In genomic region chrX:107721318-107721717, GRCh38 we compare ENCODE assay signal across 11 cellular contexts. TPM values are rescaled to one million over a fixed set of nuclear protein-coding genes. Genes with fewer than 3 reads are reported as not detected.
A peak's percentile ranks its signal among the peaks of the same experiment; 100 is the strongest.
DNase-seq lines count a peak whose midpoint lies in the region; ATAC-seq and TF ChIP-seq lines count a peak whose summit lies in the region.
"Had no signal": no experiment of that assay in that cellular context is flagged by ENCODE, and none has a peak within 500 bp of the region (broad histone marks: within the 10 kb centered on the region; RNA-seq: fewer than 3 reads in every experiment).

No MANE protein-coding gene starts in this region.

- WGBS in transverse colon (ENCODE audit: low coverage in 1 of 2), 2 donors, result 69% methylated on average over 9 of the region's 9 CpGs; no CpG with 5 or more reads in 1 of the 2 donors

- peaks cover 49% of the 10 kb centered on the region for H3K4me1 ChIP-seq in left ventricle myocardium inferior
- H3K4me1 ChIP-seq in transverse colon, result peaks cover 0 to 23% (median 8%) of the 10 kb centered on the region in 4 donors

- TF ChIP-seq EP300 in transverse colon (IDR thresholded peaks at IDR 0.05; ENCODE audit: low read depth), result no peak

- H3K9me3 ChIP-seq in left ventricle myocardium inferior (replicated peaks) (no peaks in the 10 kb centered on the region), transverse colon (no peaks in the 10 kb centered on the region)

- no peaks in the 10 kb centered on the region for H3K27me3 ChIP-seq in left ventricle myocardium inferior (ENCODE audit: low read depth)
- H3K27me3 ChIP-seq in transverse colon, result no peaks in the 10 kb centered on the region

- TF ChIP-seq CTCF in left ventricle myocardium inferior (IDR thresholded peaks at IDR 0.05; ENCODE audit: borderline replicate concordance) (no peak), transverse colon (IDR thresholded peaks at IDR 0.05) (no peak)

- peak; percentile 41 for ATAC-seq in HG03108 (IDR thresholded peaks at IDR 0.05; ENCODE audit: unreplicated experiment)

- peak overlapping the region; percentile 67 for H3K27ac ChIP-seq in left ventricle myocardium inferior (replicated peaks)
- H3K27ac ChIP-seq in angular gyrus (ENCODE audit: low read depth, low read length), result peak overlapping the region; percentile 82
- H3K27ac ChIP-seq in transverse colon, result peak overlapping the region; percentile 33 to 51 (median 41)
- H3K27ac ChIP-seq: HL-60 had no signal

- in situ Hi-C loops in transverse colon (cut with MboI; ENCODE audit: low pct_ligation_motif_present in 1 of 4, low pct_unique_long_range_greater_than_20kb in 1 of 4, low sequenced_read_pairs in 3 of 4), result no loop called here

- H3K4me3 ChIP-seq in left ventricle myocardium inferior (no peak overlapping the region), transverse colon (no peak overlapping the region)

- no peak for DNase-seq in left ventricle myocardium inferior
- no peak for DNase-seq in cardiac septum (ENCODE audit: low spot score)
- peak; percentile 45 for DNase-seq in transverse colon
- DNase-seq in AG08396 (ENCODE audit: low spot score), result no peak
- DNase-seq in KG1 (lab: John Stamatoyannopoulos, UW), result no peak
- DNase-seq in NCI-H510A (lab: John Stamatoyannopoulos, UW), result no peak
- DNase-seq: activated CD4-positive, alpha-beta T cell treated with anti-CD3 and anti-CD28 coated beads, Interleukin-2, amount 50 U/mL, for 1 hour had no signal

- H3K36me3 ChIP-seq in left ventricle myocardium inferior, result no peaks in the 10 kb centered on the region
- no peaks in the 10 kb centered on the region for H3K36me3 ChIP-seq in transverse colon

- intact Hi-C loops in left ventricle myocardium inferior (cut with micrococcal nuclease) (no loop called here), cardiac septum (cut with DNase I) (no loop called here), transverse colon (cut with DNase I; ENCODE audit: low total_unique reads) (no loop called here)

- TF ChIP-seq POLR2A in transverse colon (IDR thresholded peaks at IDR 0.05), result no peak

RNA-seq across cellular contexts. Expression of gene TSC22D3, which starts 54.3 kb away (rescaled TPM):
- total RNA-seq in left ventricle myocardium inferior (58.9 TPM), cardiac septum (33.0 TPM), transverse colon (100 to 1,000 TPM; 146 to 349 (median 202) TPM)

RNA-seq across cellular contexts. Expression of gene NCBP2L, which starts 56.2 kb away (rescaled TPM):
- total RNA-seq in left ventricle myocardium inferior, result not detected
- total RNA-seq in cardiac septum, result not detected
- not detected for total RNA-seq in transverse colon
- total RNA-seq: bronchial epithelial cell had no signal
